ENCODE assay signal across 8 cellular contexts in the genomic region with DNA sequence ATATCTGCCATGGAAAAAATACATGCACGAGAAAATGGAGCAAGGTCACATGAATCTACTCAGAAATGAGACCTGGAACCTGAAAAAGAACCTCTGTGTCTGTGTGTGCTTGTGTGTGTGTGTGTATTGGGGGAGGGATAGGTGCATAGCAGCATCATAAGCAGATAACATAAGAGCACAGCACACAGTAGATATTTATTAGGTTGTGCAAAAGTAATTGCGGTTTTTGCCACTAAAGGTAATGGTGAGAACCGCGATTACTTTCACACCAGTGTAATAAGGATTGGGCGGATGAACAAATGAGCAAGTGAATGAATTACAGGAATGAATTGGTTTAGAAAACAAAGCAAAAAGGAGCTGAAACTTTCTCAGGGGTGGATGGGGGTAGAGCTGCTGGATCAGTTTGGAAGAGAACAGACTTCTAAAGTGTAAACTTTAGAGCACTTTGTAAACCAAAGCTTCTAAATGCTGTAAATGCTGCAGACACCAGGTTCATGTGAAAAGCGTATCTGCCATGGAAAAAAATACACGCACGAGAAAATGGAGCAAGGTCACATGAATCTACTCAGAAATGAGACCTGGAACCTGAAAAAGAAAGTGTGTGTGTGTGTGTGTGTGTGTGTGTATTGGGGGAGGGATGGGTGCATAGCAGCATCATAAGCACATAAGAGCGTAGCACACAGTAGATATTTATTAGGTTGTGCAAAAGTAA.
A peak's percentile ranks its signal among the peaks of the same experiment; 100 is the strongest.
DNase-seq lines count a peak whose midpoint lies in the region; ATAC-seq, FAIRE-seq and TF ChIP-seq lines count a peak whose summit lies in the region.

No MANE protein-coding gene starts in this region.

- H3K9me3 ChIP-seq in pancreas, result no peaks in the 10 kb centered on the region

- peak; percentile 69 for DNase-seq in GM06990 (ENCODE audit: extremely low read depth, insufficient read length)
- DNase-seq in coronary artery (ENCODE audit: low spot score), result no peak
- no peak for DNase-seq in pancreas
- no peak for DNase-seq in NCI-H2227 (lab: John Stamatoyannopoulos, UW; ENCODE audit: unreplicated experiment)
- no peak for DNase-seq in HT-29 (ENCODE audit: low spot score)
- no peak for DNase-seq in NCI-H2196 (lab: John Stamatoyannopoulos, UW; ENCODE audit: unreplicated experiment)

- H3K4me3 ChIP-seq in GM06990 (replicated peaks; ENCODE audit: low read depth, low read length) (no peak overlapping the region), coronary artery (no peak overlapping the region), pancreas (no peak overlapping the region)

- ATAC-seq in HG03378 (IDR thresholded peaks at IDR 0.05; ENCODE audit: unreplicated experiment), result peak; percentile 40
- ATAC-seq in pancreas, result peak in 2 of 4 donors; percentile 3 to 13
- ATAC-seq in GM21717 (IDR thresholded peaks at IDR 0.05; ENCODE audit: unreplicated experiment), result no peak

- 39 to 40% methylated on average over 9 of the region's 9 CpGs for WGBS in pancreas, 2 donors

- H3K27me3 ChIP-seq in GM06990 (replicated peaks; ENCODE audit: control insufficient read depth, insufficient read depth, low read length) (no peaks in the 10 kb centered on the region), pancreas (no peaks in the 10 kb centered on the region)

- no peak for TF ChIP-seq CTCF in GM06990 (IDR thresholded peaks at IDR 0.05; ENCODE audit: insufficient read depth, low read length, poor library complexity, severe bottlenecking)
- TF ChIP-seq CTCF in coronary artery (IDR thresholded peaks at IDR 0.05), result no peak
- no peak for TF ChIP-seq CTCF in pancreas (IDR thresholded peaks at IDR 0.05)

- no peak for FAIRE-seq in pancreas (lab: Jason Lieb, UNC)

- peaks cover 14 to 41% (median 32%) of the 10 kb centered on the region in 3 donors for H3K4me1 ChIP-seq in pancreas

- peak overlapping the region; percentile 93 to 94 for H3K27ac ChIP-seq in coronary artery
- peak overlapping the region; percentile 71 to 90 (median 86) for H3K27ac ChIP-seq in pancreas

- intact Hi-C loops in pancreas (cut with DNase I), result loop anchor here in 1 of 3 donors (5.0 kb wide), 1 partner anchor 96 kb away; no protein-coding TSS in a partner anchor

- H3K36me3 ChIP-seq in GM06990 (ENCODE audit: control insufficient read depth, insufficient read depth, low read length) (no peaks in the 10 kb centered on the region), pancreas (no peaks in the 10 kb centered on the region)
